ENCODE assay signal across 15 cellular contexts in the genomic region with DNA sequence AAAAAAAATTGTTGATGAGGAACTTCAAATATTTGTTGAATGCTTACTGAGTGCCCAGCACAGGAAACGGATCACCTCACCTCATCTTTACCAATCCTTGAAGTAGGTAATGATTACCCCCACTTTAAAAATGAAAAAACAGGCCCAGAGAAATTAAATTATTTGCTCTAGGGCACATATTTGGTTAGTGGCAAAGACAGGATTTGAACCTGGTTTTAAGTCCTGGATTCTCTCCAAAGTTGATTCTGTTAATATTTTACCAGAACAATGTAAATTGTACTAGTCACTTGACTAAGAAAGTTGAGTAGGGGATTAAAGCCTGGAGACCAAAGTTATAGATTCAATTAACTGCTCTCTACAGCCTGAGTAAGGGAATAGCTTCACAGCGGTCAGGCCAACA.
DNase-seq lines count a peak whose midpoint lies in the region; ATAC-seq and TF ChIP-seq lines count a peak whose summit lies in the region.
"Had no signal": no experiment of that assay in that cellular context is flagged by ENCODE, and none has a peak within 500 bp of the region (broad histone marks: within the 10 kb centered on the region; RNA-seq: fewer than 3 reads in every experiment).

No MANE protein-coding gene starts in this region.

- peak overlapping the region; percentile 46; the same call in 1 of the 2 replicates for H2AFZ ChIP-seq in OCI-LY7 (ENCODE audit: low read length)

- no peaks in the 10 kb centered on the region for H3K9me3 Mint-ChIP-seq in stimulated activated naive CD8-positive, alpha-beta T cell treated with anti-CD3 and anti-CD28 coated beads, Interleukin-15, amount 100 ng/mL, for 72 hours

- H3K4me2 ChIP-seq in OCI-LY7 (ENCODE audit: low read length), result no peak overlapping the region

- H3K4me3 ChIP-seq in OCI-LY7 (ENCODE audit: low read depth, low read length, poor library complexity, severe bottlenecking), result no peak overlapping the region
- H3K4me3 ChIP-seq in upper lobe of right lung, result peak overlapping the region; percentile 28
- H3K4me3 ChIP-seq: K562 had no signal

- intact Hi-C loops in OCI-LY7 (cut with micrococcal nuclease; ENCODE audit: unreplicated experiment), result no loop called here
- intact Hi-C loops in upper lobe of right lung (cut with DNase I), result no loop called here

- H3K9me2 ChIP-seq in OCI-LY7 (ENCODE audit: insufficient read depth, low read length), result no peaks in the 10 kb centered on the region

- H3K27me3 ChIP-seq in upper lobe of right lung, result no peaks in the 10 kb centered on the region
- H3K27me3 ChIP-seq: SJSA1 had no signal

- H3K4me3 Mint-ChIP-seq in stimulated activated naive CD8-positive, alpha-beta T cell treated with anti-CD3 and anti-CD28 coated beads, Interleukin-15, amount 100 ng/mL, for 72 hours, result peak overlapping the region; percentile 42 to 83

- H4K20me1 ChIP-seq in OCI-LY7 (ENCODE audit: insufficient read depth, low read length), result no peaks in the 10 kb centered on the region

- CTCF ChIA-PET in OCI-LY7 (lab: Charles Lee; ENCODE audit: unreplicated experiment), result no interaction called here

- H3K79me2 ChIP-seq in OCI-LY7 (ENCODE audit: insufficient read depth, low read depth, low read length), result no peaks in the 10 kb centered on the region

- H3K36me3 ChIP-seq in OCI-LY7 (ENCODE audit: insufficient read depth, low read length) (no peaks in the 10 kb centered on the region), upper lobe of right lung (no peaks in the 10 kb centered on the region)
- H3K36me3 ChIP-seq: SJSA1 had no signal

- POLR2A ChIA-PET in OCI-LY7 (lab: Charles Lee), result interaction anchor here (0.8 to 2.7 kb wide), 4 partner anchors 12 to 475 kb away, joined by 3 to 10 read pairs (median 3); no protein-coding TSS in a partner anchor

- no peak for ATAC-seq in stimulated activated naive CD8-positive, alpha-beta T cell treated with anti-CD3 and anti-CD28 coated beads, Interleukin-15, amount 100 ng/mL, for 72 hours
- ATAC-seq in stimulated activated naive CD8-positive, alpha-beta T cell treated with anti-CD3 and anti-CD28 coated beads, Interleukin-15, Interleukin-2, amounts not matched to agents 100 U/mL and 50 U/mL, for 24 hours, result no peak
- ATAC-seq in upper lobe of right lung (peak; percentile 62), HG03432 (IDR thresholded peaks at IDR 0.05; ENCODE audit: unreplicated experiment) (no peak), GM19324 (IDR thresholded peaks at IDR 0.05; ENCODE audit: low FRiP score, unreplicated experiment) (no peak), GM18909 (IDR thresholded peaks at IDR 0.05; ENCODE audit: poor library complexity, unreplicated experiment) (no peak)

- H3K27ac ChIP-seq in OCI-LY7 (ENCODE audit: low read depth, low read length, poor library complexity, severe bottlenecking) (no peak overlapping the region), upper lobe of right lung (peak overlapping the region; percentile 32)
- H3K27ac ChIP-seq: SJSA1 had no signal

- BruUV-seq in OCI-LY7 (replicated peaks; lab: Mats Ljungman, UMichigan), result no TSS peak

- DNase-seq in stimulated activated naive CD8-positive, alpha-beta T cell treated with anti-CD3 and anti-CD28 coated beads, Interleukin-15, amount 100 ng/mL, for 72 hours, result no peak
- DNase-seq in stimulated activated naive CD8-positive, alpha-beta T cell treated with anti-CD3 and anti-CD28 coated beads, Interleukin-15, Interleukin-2, amounts not matched to agents 100 U/mL and 50 U/mL, for 24 hours, result no peak
- DNase-seq in OCI-LY7 (ENCODE audit: low spot score), result no peak
- DNase-seq in kidney tubule cell (ENCODE audit: low spot score), result peak; percentile 70
- DNase-seq in upper lobe of right lung, result no peak
- DNase-seq: activated CD4-positive, alpha-beta T cell treated with anti-CD3 and anti-CD28 coated beads for 4 hours; cerebellar nuclear complex; midbrain; NCI-H1694; stimulated activated CD4-positive, alpha-beta T cell treated with anti-CD3 and anti-CD28 coated beads, Interleukin-4, amount 100 ng/mL, for 24 hours had no signal

- H3K27ac Mint-ChIP-seq in stimulated activated naive CD8-positive, alpha-beta T cell treated with anti-CD3 and anti-CD28 coated beads, Interleukin-15, amount 100 ng/mL, for 72 hours, result no peak overlapping the region

- no peaks in the 10 kb centered on the region for H3K9me3 ChIP-seq in OCI-LY7 (ENCODE audit: low read length)
- H3K9me3 ChIP-seq in upper lobe of right lung, result no peaks in the 10 kb centered on the region
- H3K9me3 ChIP-seq: SJSA1 had no signal

- TF ChIP-seq CTCF in OCI-LY7 (conservative IDR thresholded peaks at IDR 0.05; ENCODE audit: low read length) (no peak), upper lobe of right lung (IDR thresholded peaks at IDR 0.05) (no peak)

- H3K4me1 ChIP-seq in OCI-LY7 (ENCODE audit: insufficient read depth, low read length, poor library complexity, severe bottlenecking), result no peaks in the 10 kb centered on the region
- no peaks in the 10 kb centered on the region for H3K4me1 ChIP-seq in upper lobe of right lung
- H3K4me1 ChIP-seq: SJSA1 had no signal

- peaks cover 9% of the 10 kb centered on the region for H3K27me3 Mint-ChIP-seq in stimulated activated naive CD8-positive, alpha-beta T cell treated with anti-CD3 and anti-CD28 coated beads, Interleukin-15, amount 100 ng/mL, for 72 hours

- peaks cover 19% of the 10 kb centered on the region for H3K4me1 Mint-ChIP-seq in stimulated activated naive CD8-positive, alpha-beta T cell treated with anti-CD3 and anti-CD28 coated beads, Interleukin-15, amount 100 ng/mL, for 72 hours
